ENCODE assay signal across 16 cellular contexts in the genomic region with DNA sequence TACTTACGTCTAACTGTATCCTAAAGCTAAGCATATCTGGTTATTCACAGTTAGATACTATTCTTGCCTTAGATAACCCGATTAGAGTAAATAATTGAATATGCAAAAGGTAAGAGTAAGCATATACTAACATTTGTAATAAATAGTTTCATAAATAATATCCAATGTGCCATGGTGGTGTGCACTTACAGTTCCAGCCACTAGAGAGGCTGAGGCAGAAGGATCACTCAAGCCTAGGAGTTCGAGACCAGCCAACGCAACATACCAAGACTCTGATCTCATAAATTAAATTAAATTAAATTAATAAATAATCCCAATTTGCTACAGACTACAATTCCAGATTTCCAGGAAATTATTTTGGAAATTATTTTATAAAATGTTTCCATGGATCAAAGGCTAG. TPM values are rescaled to one million over a fixed set of nuclear protein-coding genes. Genes with fewer than 3 reads are reported as not detected.
DNase-seq lines count a peak whose midpoint lies in the region; ATAC-seq and TF ChIP-seq lines count a peak whose summit lies in the region.
"Had no signal": no experiment of that assay in that cellular context is flagged by ENCODE, and none has a peak within 500 bp of the region (broad histone marks: within the 10 kb centered on the region; RNA-seq: fewer than 3 reads in every experiment).

No MANE protein-coding gene starts in this region.

- H4K20me1 ChIP-seq in HCT116 (ENCODE audit: insufficient read depth), result peaks cover 6% of the 10 kb centered on the region; the same call in 1 of the 2 replicates

- in situ Hi-C loops in HAP-1 (cut with MboI; ENCODE audit: low sequenced_read_pairs), result no loop called here

- peaks cover 3 to 4% of the 10 kb centered on the region in 2 experiments; a peak in 1 of 4 replicates for H3K36me3 ChIP-seq in HCT116 (ENCODE audit: control insufficient read depth in 1 of 2, insufficient read depth in 2 of 2, low read length in 2 of 2)
- peaks cover 37% of the 10 kb centered on the region for H3K36me3 ChIP-seq in WERI-Rb-1
- peaks cover 23% of the 10 kb centered on the region; the same call in 1 of the 2 replicates for H3K36me3 ChIP-seq in HAP-1 (replicated peaks)

- H3K4me3 ChIP-seq in HCT116 (replicated peaks in 1 of 2; ENCODE audit: low read depth in 1 of 2, low read length in 2 of 2), result no peak overlapping the region
- no peak overlapping the region for H3K4me3 ChIP-seq in WERI-Rb-1 (ENCODE audit: low read depth, low read length)
- no peak overlapping the region for H3K4me3 ChIP-seq in HAP-1
- H3K4me3 ChIP-seq: BLaER1 treated with 17β-estradiol and CSF1 and Interleukin-3, amounts not matched to agents 10 nM and 100 nM; GM23338; PC-9 had no signal

- H3K9me3 ChIP-seq in HCT116 (ENCODE audit: control insufficient read depth in 1 of 2, insufficient read depth in 1 of 2, low read depth in 1 of 2, low read length in 2 of 2) (no peaks in the 10 kb centered on the region), WERI-Rb-1 (ENCODE audit: severe bottlenecking) (no peaks in the 10 kb centered on the region), HAP-1 (no peaks in the 10 kb centered on the region)

- H3K27me3 ChIP-seq in HCT116 (ENCODE audit: insufficient read depth, low read length) (no peaks in the 10 kb centered on the region), WERI-Rb-1 (ENCODE audit: insufficient read depth, low read depth, severe bottlenecking) (no peaks in the 10 kb centered on the region), HAP-1 (ENCODE audit: low read depth) (no peaks in the 10 kb centered on the region)
- H3K27me3 ChIP-seq: BLaER1 treated with 17β-estradiol and CSF1 and Interleukin-3, amounts not matched to agents 10 nM and 100 nM had no signal

- TF ChIP-seq RAD21 in HCT116 (IDR thresholded peaks at IDR 0.05; ENCODE audit: low read depth), result no peak

- H3K27ac Mint-ChIP-seq in activated T-cell treated with anti-CD3 and anti-CD28 coated beads, Interleukin-2, amount 50 U/mL, for 72 hours, result peak overlapping the region; percentile 37
- H3K27ac Mint-ChIP-seq in neural crest cell (ENCODE audit: unreplicated experiment), result no peak overlapping the region
- H3K27ac Mint-ChIP-seq: GM23338 had no signal

- peak overlapping the region in 1 of 2 donors; percentile 31 for H3K4me3 Mint-ChIP-seq in activated T-cell treated with anti-CD3 and anti-CD28 coated beads, Interleukin-2, amount 50 U/mL, for 72 hours
- no peak overlapping the region for H3K4me3 Mint-ChIP-seq in neural crest cell
- H3K4me3 Mint-ChIP-seq: GM23338 had no signal

- H3K9me3 Mint-ChIP-seq in activated T-cell treated with anti-CD3 and anti-CD28 coated beads, Interleukin-2, amount 50 U/mL, for 72 hours, result no peaks in the 10 kb centered on the region
- no peaks in the 10 kb centered on the region for H3K9me3 Mint-ChIP-seq in neural crest cell
- H3K9me3 Mint-ChIP-seq: GM23338 had no signal

- H3K4me1 ChIP-seq in HCT116 (ENCODE audit: control insufficient read depth in 1 of 2, insufficient read depth in 2 of 2, low read length in 2 of 2), result no peaks in the 10 kb centered on the region
- peaks cover 7% of the 10 kb centered on the region for H3K4me1 ChIP-seq in HAP-1

- CTCF ChIA-PET in HCT116 (lab: Charles Lee), result no interaction called here

- DNase-seq in activated T-cell treated with anti-CD3 and anti-CD28 coated beads, Interleukin-2, amount 50 U/mL, for 72 hours, result no peak
- DNase-seq in activated T-cell treated with anti-CD3 and anti-CD28 coated beads, Interleukin-2, amount 50 U/mL, for 1 hour, result no peak
- DNase-seq in HCT116 (ENCODE audit: low read depth, low spot score), result no peak
- no peak for DNase-seq in WERI-Rb-1
- no peak for DNase-seq in neural crest cell (ENCODE audit: low read depth, low spot score)
- no peak for DNase-seq in SKM-1 (lab: John Stamatoyannopoulos, UW; ENCODE audit: unreplicated experiment)
- no peak for DNase-seq in GM10266 (ENCODE audit: extremely low spot score)
- DNase-seq in HAP-1 (ENCODE audit: low spot score in 2 of 2), result no peak
- DNase-seq: DMS79, KBM-7, NCI-H1105 treated with DMSO at 0.1 percent for 48 hours, NCI-H1694 treated with DMSO at 0.1 percent for 48 hours, NCI-H748 treated with DMSO at 0.1 percent for 48 hours, PC-9 had no signal

- intact Hi-C loops in HCT116 (cut with micrococcal nuclease), result no loop called here

- no peak overlapping the region for H3K9ac ChIP-seq in HCT116 (ENCODE audit: low read length)
- H3K9ac ChIP-seq: BLaER1 treated with 17β-estradiol and CSF1 and Interleukin-3, amounts not matched to agents 10 nM and 100 nM had no signal

- no peaks in the 10 kb centered on the region for H3K9me2 ChIP-seq in HCT116 (ENCODE audit: insufficient read depth)

- RAD21 ChIA-PET in HCT116 (lab: Charles Lee; ENCODE audit: low non-redundant PET in 1 of 2, low total read pairs in 2 of 2, uncharacterized antibody in 2 of 2, unreplicated experiment in 2 of 2), result no interaction called here

- H3K4me2 ChIP-seq in HCT116 (ENCODE audit: low read length), result no peak overlapping the region
- H3K4me2 ChIP-seq: BLaER1 treated with 17β-estradiol and CSF1 and Interleukin-3, amounts not matched to agents 10 nM and 100 nM; GM23338; PC-9 had no signal

- H3K36me3 Mint-ChIP-seq in activated T-cell treated with anti-CD3 and anti-CD28 coated beads, Interleukin-2, amount 50 U/mL, for 72 hours (ENCODE audit: insufficient read depth in 2 of 2), result peaks cover 10 to 23% of the 10 kb centered on the region in 2 donors
- H3K36me3 Mint-ChIP-seq in neural crest cell (ENCODE audit: low read depth), result peaks cover 14% of the 10 kb centered on the region

- BruUV-seq in HCT116 (replicated peaks; lab: Mats Ljungman, UMichigan), result no TSS peak

- ATAC-seq in activated T-cell treated with anti-CD3 and anti-CD28 coated beads, Interleukin-2, amount 50 U/mL, for 72 hours (replicated peaks in 1 of 2), result no peak
- peak; percentile 73 for ATAC-seq in HCT116
- ATAC-seq: GM23338 had no signal

- H3K4me1 Mint-ChIP-seq in activated T-cell treated with anti-CD3 and anti-CD28 coated beads, Interleukin-2, amount 50 U/mL, for 72 hours (ENCODE audit: low read depth), result peaks cover 76% of the 10 kb centered on the region
- H3K4me1 Mint-ChIP-seq in neural crest cell, result peaks cover 18% of the 10 kb centered on the region

- TF ChIP-seq POLR2A in HCT116 (IDR thresholded peaks at IDR 0.05; ENCODE audit: borderline replicate concordance, extremely low read depth, insufficient read depth, insufficient read length), result no peak

- no peak overlapping the region for H3K27ac ChIP-seq in HCT116 (ENCODE audit: low read depth, low read length)
- no peak overlapping the region for H3K27ac ChIP-seq in WERI-Rb-1
- H3K27ac ChIP-seq: BLaER1 treated with 17β-estradiol and CSF1 and Interleukin-3, amounts not matched to agents 10 nM and 100 nM; PC-9 had no signal

- TF ChIP-seq CTCF in HCT116 (IDR thresholded peaks at IDR 0.05 in 2 of 3, conservative IDR thresholded peaks at IDR 0.05 in 1 of 3; ENCODE audit: borderline replicate concordance in 1 of 3, insufficient read depth in 1 of 3, low read depth in 2 of 3, low read length in 2 of 3) (peak in 2 of 3 experiments; percentile 33 to 38; a peak in 3 of 6 replicates), WERI-Rb-1 (IDR thresholded peaks at IDR 0.05; ENCODE audit: low read depth, low read length) (peak; percentile 24; the same call in 1 of the 2 replicates), neural crest cell (conservative IDR thresholded peaks at IDR 0.05) (peak; percentile 34), GM10266 (IDR thresholded peaks at IDR 0.05; ENCODE audit: control insufficient read depth, insufficient read depth, low read depth, missing control alignments) (no peak)

- H2AFZ ChIP-seq in HCT116 (ENCODE audit: low read depth, low read length, poor library complexity, severe bottlenecking), result no peak overlapping the region
- H2AFZ ChIP-seq: GM23338, PC-9 had no signal

- peaks cover 95% of the 10 kb centered on the region for H3K79me2 ChIP-seq in HCT116 (ENCODE audit: insufficient read depth, low read length)

- POLR2A ChIA-PET in HCT116 (lab: Charles Lee), result no interaction called here

- H3K27me3 Mint-ChIP-seq in activated T-cell treated with anti-CD3 and anti-CD28 coated beads, Interleukin-2, amount 50 U/mL, for 72 hours (ENCODE audit: low read depth), result no peaks in the 10 kb centered on the region
- H3K27me3 Mint-ChIP-seq in neural crest cell (ENCODE audit: low read depth), result no peaks in the 10 kb centered on the region

TF ChIP-seq in HCT116, 20 proteins besides CTCF, POLR2A, EP300 and RAD21:
- no peak for TF ChIP-seq SRF (IDR thresholded peaks at IDR 0.05; ENCODE audit: low read depth)

RNA-seq across cellular contexts. Expression of a gene that starts 12.2 kb away (rescaled TPM):
- 10 to 100 TPM; 65.5 to 68.4 TPM for total RNA-seq in activated T-cell treated with anti-CD3 and anti-CD28 coated beads, Interleukin-2, amount 50 U/mL, for 72 hours
- total RNA-seq in HCT116 (2021; ENCODE audit: unreplicated experiment), result 28.3 TPM
- 8.8 and 9.9 TPM in 2 replicates for polyA plus RNA-seq in HCT116 (2012)
- total RNA-seq in neural crest cell, result 43.6 and 46.0 TPM in 2 replicates

RNA-seq across cellular contexts. Expression of a gene that starts 12.6 kb away (rescaled TPM):
- total RNA-seq in activated T-cell treated with anti-CD3 and anti-CD28 coated beads, Interleukin-2, amount 50 U/mL, for 72 hours, result 10 to 100 TPM; 57.2 to 60.4 TPM
- total RNA-seq in HCT116 (2021; ENCODE audit: unreplicated experiment) (30.6 TPM), neural crest cell (57.2 and 58.0 TPM in 2 replicates)
- 11.1 and 15.3 TPM in 2 replicates for polyA plus RNA-seq in HCT116 (2012)

RNA-seq across cellular contexts. Expression of a gene that starts 51.5 kb away (rescaled TPM):
- total RNA-seq in activated T-cell treated with anti-CD3 and anti-CD28 coated beads, Interleukin-2, amount 50 U/mL, for 72 hours, result 10 to 100 TPM; 27.7 to 37.3 TPM
- total RNA-seq in HCT116 (2021; ENCODE audit: unreplicated experiment) (20.8 TPM), neural crest cell (28.2 and 33.3 TPM in 2 replicates)
- 9.7 and 17.6 TPM in 2 replicates for polyA plus RNA-seq in HCT116 (2012)
